10 cellular contexts compared by ENCODE assay signal in the genomic region with DNA sequence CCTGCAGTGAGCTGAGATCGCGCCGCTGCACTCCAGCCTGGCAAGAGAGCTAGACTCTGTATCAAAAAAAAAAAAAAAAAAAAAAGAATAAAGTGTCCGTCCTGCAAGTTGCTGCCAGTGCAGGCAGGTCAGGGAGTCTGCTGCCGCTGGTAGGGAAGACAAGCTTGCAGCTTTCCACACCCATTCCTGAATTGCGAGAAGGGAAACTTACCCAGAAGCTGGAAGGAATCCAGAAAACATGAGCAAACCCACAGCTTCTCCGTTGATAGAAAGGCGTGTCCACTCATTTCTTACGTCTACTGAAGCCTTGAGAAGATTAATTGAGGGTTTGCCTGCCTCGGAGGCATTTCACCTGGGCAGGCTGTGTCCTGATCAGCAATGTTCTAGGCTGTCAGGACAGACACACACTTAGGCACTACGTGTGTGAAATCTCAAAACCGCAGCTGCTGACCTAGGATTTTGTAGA.
DNase-seq lines count a peak whose midpoint lies in the region; ATAC-seq and TF ChIP-seq lines count a peak whose summit lies in the region.
"Had no signal": no experiment of that assay in that cellular context is flagged by ENCODE, and none has a peak within 500 bp of the region (broad histone marks: within the 10 kb centered on the region; RNA-seq: fewer than 3 reads in every experiment).

No MANE protein-coding gene starts in this region.

- no peak for TF ChIP-seq CTCF in parathyroid adenoma (IDR thresholded peaks at IDR 0.05)

- peak overlapping the region; percentile 13 for H3K27ac ChIP-seq in parathyroid adenoma
- H3K27ac ChIP-seq: neural progenitor cell, SJSA1 had no signal

- peaks cover 3% of the 10 kb centered on the region for H3K4me1 ChIP-seq in parathyroid adenoma
- H3K4me1 ChIP-seq: neural progenitor cell, SJSA1 had no signal

- H3K79me2 ChIP-seq in parathyroid adenoma = no peaks in the 10 kb centered on the region

- H3K27me3 ChIP-seq in parathyroid adenoma (ENCODE audit: control insufficient read depth, insufficient read depth, low read length) = no peaks in the 10 kb centered on the region
- H3K27me3 ChIP-seq: neural progenitor cell, SJSA1 had no signal

- H2AFZ ChIP-seq in parathyroid adenoma = peak overlapping the region; percentile 78
- H2AFZ ChIP-seq: neural progenitor cell had no signal

- no peaks in the 10 kb centered on the region for H3K36me3 ChIP-seq in parathyroid adenoma (ENCODE audit: control insufficient read depth, insufficient read depth, low read length)
- H3K36me3 ChIP-seq: neural progenitor cell, SJSA1 had no signal

- no peak overlapping the region for H3K9ac ChIP-seq in parathyroid adenoma
- H3K9ac ChIP-seq: neural progenitor cell had no signal

- H3K9me3 ChIP-seq in parathyroid adenoma (ENCODE audit: control insufficient read depth, low read length) = no peaks in the 10 kb centered on the region
- H3K9me3 ChIP-seq: SJSA1 had no signal

- H3K4me2 ChIP-seq in parathyroid adenoma (ENCODE audit: low read length) = peak overlapping the region; percentile 75
- H3K4me2 ChIP-seq: neural progenitor cell had no signal

- H3K4me3 ChIP-seq in parathyroid adenoma (ENCODE audit: low read depth, low read length) = peak overlapping the region; percentile 40
- H3K4me3 ChIP-seq: neural progenitor cell, SJSA1 had no signal

- peak; percentile 32 for DNase-seq in EL
- peak; percentile 98 for DNase-seq in NCI-H69 (lab: John Stamatoyannopoulos, UW)
- DNase-seq in activated naive CD4-positive, alpha-beta T cell treated with anti-CD3 and anti-CD28 coated beads, Interleukin-2, amount 50 U/mL, for 16 hours = no peak

- ATAC-seq in esophagus mucosa = peak; percentile 98
- ATAC-seq in HG03439 (IDR thresholded peaks at IDR 0.05; ENCODE audit: unreplicated experiment) = no peak
- no peak for ATAC-seq in GM21529 (IDR thresholded peaks at IDR 0.05; ENCODE audit: unreplicated experiment)
- ATAC-seq in GM18520 (IDR thresholded peaks at IDR 0.05; ENCODE audit: unreplicated experiment) = no peak
